Comparison of ENCODE assay signal across 8 cellular contexts in the genomic region with DNA sequence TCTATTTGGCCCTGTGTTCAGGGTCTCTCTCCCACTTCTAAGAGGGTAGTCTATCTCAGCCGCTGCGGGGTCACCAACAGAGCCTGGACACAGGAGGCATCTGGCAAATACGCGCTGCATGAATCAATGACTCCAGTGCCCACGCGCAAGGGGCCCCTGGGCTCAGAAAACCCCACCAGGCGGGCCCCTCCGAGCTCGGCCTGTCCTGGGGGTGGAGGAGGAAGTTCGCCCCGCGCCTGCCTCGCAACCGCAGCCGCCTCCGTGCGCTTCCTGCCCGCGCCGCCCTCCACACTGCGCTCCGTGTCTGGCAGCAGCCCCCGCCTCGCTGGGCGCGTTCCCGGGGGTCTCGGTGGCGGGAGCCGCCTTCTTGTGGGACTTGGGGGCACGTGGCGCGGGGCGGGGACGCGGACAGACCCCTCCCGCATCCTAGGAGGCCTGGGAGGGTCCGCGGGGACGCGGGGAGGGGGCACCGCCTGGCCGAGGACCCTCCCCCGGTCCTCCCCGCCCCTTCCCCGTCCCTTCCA. TPM values are rescaled to one million over a fixed set of nuclear protein-coding genes. Genes with fewer than 3 reads are reported as not detected.
DNase-seq lines count a peak whose midpoint lies in the region; ATAC-seq and TF ChIP-seq lines count a peak whose summit lies in the region.

No MANE protein-coding gene starts in this region.

- peak; percentile 64 to 81 (median 68) for DNase-seq in CD4-positive, CD25-positive, alpha-beta regulatory T cell
- DNase-seq in left colon = peak in 1 of 2 donors; percentile 72
- DNase-seq in stimulated activated CD8-positive, alpha-beta memory T cell treated with anti-CD3 and anti-CD28 coated beads, Interleukin-12 subunit alpha, Interleukin-12 subunit beta, amount 100 ng/mL, for 24 hours (ENCODE audit: extremely low read depth) = peak; percentile 16
- no peak for DNase-seq in inferior parietal cortex (ENCODE audit: extremely low spot score)
- no peak for DNase-seq in HT-29 (ENCODE audit: low spot score)

- no peaks in the 10 kb centered on the region for H3K36me3 ChIP-seq in CD4-positive, CD25-positive, alpha-beta regulatory T cell (ENCODE audit: control insufficient read depth, insufficient read depth, low read length)
- H3K36me3 ChIP-seq in SU-DHL-6 (ENCODE audit: low read length) = no peaks in the 10 kb centered on the region

- H3K9me3 Mint-ChIP-seq in CD4-positive, CD25-positive, alpha-beta regulatory T cell = peaks cover 0 to 2% (median 0%) of the 10 kb centered on the region in 7 donors

- peak overlapping the region; percentile 93 to 99 (median 94) for H3K27ac Mint-ChIP-seq in CD4-positive, CD25-positive, alpha-beta regulatory T cell

- TF ChIP-seq CTCF in SU-DHL-6 (IDR thresholded peaks at IDR 0.05; ENCODE audit: insufficient read depth, low read length, poor library complexity, severe bottlenecking) = no peak

- peak overlapping the region; percentile 71 for H3K4me2 ChIP-seq in SU-DHL-6 (ENCODE audit: low read depth, low read length, poor library complexity, severe bottlenecking)

- H3K4me1 Mint-ChIP-seq in CD4-positive, CD25-positive, alpha-beta regulatory T cell = peaks cover 6 to 66% (median 33%) of the 10 kb centered on the region in 4 donors

- H3K9ac ChIP-seq in SU-DHL-6 (ENCODE audit: low read length) = peak overlapping the region; percentile 50

- no peaks in the 10 kb centered on the region for H3K27me3 Mint-ChIP-seq in CD4-positive, CD25-positive, alpha-beta regulatory T cell

- H3K4me1 ChIP-seq in CD4-positive, CD25-positive, alpha-beta regulatory T cell (ENCODE audit: control insufficient read depth, insufficient read depth, low read length, poor library complexity, severe bottlenecking) = peaks cover 49% of the 10 kb centered on the region

- peak; percentile 27 to 29 for ATAC-seq in CD4-positive, CD25-positive, alpha-beta regulatory T cell (ENCODE audit: low read depth in 2 of 2)
- peak; percentile 30 for ATAC-seq in HG02759 (IDR thresholded peaks at IDR 0.05; ENCODE audit: unreplicated experiment)
- ATAC-seq in left colon = peak; percentile 57

- H4K20me1 ChIP-seq in SU-DHL-6 (ENCODE audit: low read depth, low read length) = peaks cover 10% of the 10 kb centered on the region; the same call in 1 of the 2 replicates

- peak overlapping the region; percentile 93 to 97 (median 95) for H3K4me3 Mint-ChIP-seq in CD4-positive, CD25-positive, alpha-beta regulatory T cell

- H3K36me3 Mint-ChIP-seq in CD4-positive, CD25-positive, alpha-beta regulatory T cell = peaks cover 8% of the 10 kb centered on the region

- H3K4me3 ChIP-seq in CD4-positive, CD25-positive, alpha-beta regulatory T cell (ENCODE audit: low read depth, low read length) = peak overlapping the region; percentile 65
- H3K4me3 ChIP-seq in SU-DHL-6 (ENCODE audit: insufficient read depth, low read length, poor library complexity, severe bottlenecking) = peak overlapping the region; percentile 59

- H3K9me3 ChIP-seq in CD4-positive, CD25-positive, alpha-beta regulatory T cell (ENCODE audit: control insufficient read depth in 2 of 2, low read length in 2 of 2) = no peaks in the 10 kb centered on the region
- no peaks in the 10 kb centered on the region for H3K9me3 ChIP-seq in SU-DHL-6 (ENCODE audit: insufficient read depth, low read length)

- peak overlapping the region; percentile 59 for H2AFZ ChIP-seq in SU-DHL-6 (ENCODE audit: low read depth, low read length, severe bottlenecking)

- no peaks in the 10 kb centered on the region for H3K79me2 ChIP-seq in SU-DHL-6 (ENCODE audit: insufficient read depth, low read length)

- no peaks in the 10 kb centered on the region for H3K27me3 ChIP-seq in CD4-positive, CD25-positive, alpha-beta regulatory T cell (ENCODE audit: control insufficient read depth, insufficient read depth, low read length)
- no peaks in the 10 kb centered on the region for H3K27me3 ChIP-seq in SU-DHL-6 (ENCODE audit: low read length)

- H3K27ac ChIP-seq in CD4-positive, CD25-positive, alpha-beta regulatory T cell (ENCODE audit: insufficient read depth, low read length, poor library complexity, severe bottlenecking) = peak overlapping the region; percentile 91
- H3K27ac ChIP-seq in SU-DHL-6 (ENCODE audit: low read depth, low read length) (no peak overlapping the region), angular gyrus (ENCODE audit: low read depth, low read length) (peak overlapping the region; percentile 73)

- no peaks in the 10 kb centered on the region for H3F3A ChIP-seq in SU-DHL-6 (ENCODE audit: insufficient read depth)

- no peaks in the 10 kb centered on the region for H3K9me2 ChIP-seq in SU-DHL-6 (replicated peaks; ENCODE audit: insufficient read depth, low read length)

- intact Hi-C loops in left colon (cut with DNase I, micrococcal nuclease) = no loop called here

RNA-seq across cellular contexts. Expression of a gene that starts 0.8 kb away (rescaled TPM):
- 94.6 TPM for total RNA-seq in CD4-positive, CD25-positive, alpha-beta regulatory T cell
- polyA plus RNA-seq in CD4-positive, CD25-positive, alpha-beta regulatory T cell = under 1 TPM; 0.16 to 0.78 (median 0.31) TPM
- total RNA-seq in left colon = 10 to 100 TPM; 63.1 to 82.6 TPM
- total RNA-seq in HT-29 (2014; rRNA removed; shearing (Covaris generic)) = 51.3 and 56.0 TPM in 2 replicates

Comparison
In these comparisons a context has a peak if more than half of its experiments do, and no peak if none do; other contexts are left out.
1. DNase-seq: peak in CD4-positive, CD25-positive, alpha-beta regulatory T cell (3 of 3) and stimulated activated CD8-positive, alpha-beta memory T cell treated with anti-CD3 and anti-CD28 coated beads, Interleukin-12 subunit alpha, Interleukin-12 subunit beta, amount 100 ng/mL, for 24 hours (single experiment); none in inferior parietal cortex (single experiment) and HT-29 (single experiment).
2. Peak in every context shown above with its lines, with median percentiles within 50 percentile points of each other: ATAC-seq.